In genomic region chr4:170025523-170026252, GRCh38 we compare ENCODE assay signal across 8 cellular contexts. TPM values are rescaled to one million over a fixed set of nuclear protein-coding genes. Genes with fewer than 3 reads are reported as not detected.
DNase-seq lines count a peak whose midpoint lies in the region; ATAC-seq, FAIRE-seq and TF ChIP-seq lines count a peak whose summit lies in the region.

No MANE protein-coding gene starts in this region.

- peaks cover 22% of the 10 kb centered on the region for H3K36me3 Mint-ChIP-seq in Calu3 (ENCODE audit: insufficient read depth, unreplicated experiment)
- H3K36me3 Mint-ChIP-seq in naive thymus-derived CD4-positive, alpha-beta T cell = peaks cover 0 to 2% (median 0%) of the 10 kb centered on the region in 5 donors

- dilution Hi-C loops in endothelial cell of umbilical vein (cut with MboI; ENCODE audit: extremely low pct_ligation_motif_present, low sequenced_read_pairs) = no loop called here

- peaks cover 10% of the 10 kb centered on the region for H3K4me1 Mint-ChIP-seq in Calu3 (ENCODE audit: low read depth, unreplicated experiment)
- peaks cover 6 to 14% (median 11%) of the 10 kb centered on the region in 7 donors for H3K4me1 Mint-ChIP-seq in naive thymus-derived CD4-positive, alpha-beta T cell

- H3K9ac ChIP-seq in endothelial cell of umbilical vein (replicated peaks; ENCODE audit: extremely low read depth, insufficient read depth, low read length) = no peak overlapping the region

- H3K79me2 ChIP-seq in endothelial cell of umbilical vein (ENCODE audit: control insufficient read depth, insufficient read depth, low read length) = no peaks in the 10 kb centered on the region

- no peaks in the 10 kb centered on the region for H3K36me3 ChIP-seq in endothelial cell of umbilical vein (ENCODE audit: control insufficient read depth in 2 of 2, extremely low read depth in 1 of 2, insufficient read depth in 2 of 2, low read length in 2 of 2)
- H3K36me3 ChIP-seq in naive thymus-derived CD4-positive, alpha-beta T cell (ENCODE audit: control insufficient read depth in 2 of 3, insufficient read depth in 3 of 3, low read length in 3 of 3) = no peaks in the 10 kb centered on the region
- H3K36me3 ChIP-seq in upper lobe of right lung = no peaks in the 10 kb centered on the region

- CTCF ChIA-PET in Calu3 (lab: Charles Lee) (no interaction called here), endothelial cell of umbilical vein (lab: Charles Lee) (interaction anchor here (1.0 to 2.2 kb wide), 3 partner anchors 22 to 412 kb away, joined by 3 to 8 read pairs (median 3); no protein-coding TSS in a partner anchor)
- CTCF ChIA-PET in naive thymus-derived CD4-positive, alpha-beta T cell (lab: Charles Lee) = interaction anchor here (0.8 to 1.0 kb wide), 2 partner anchors 22 to 412 kb away, joined by 3 to 5 read pairs; no protein-coding TSS in a partner anchor

- peaks cover 13% of the 10 kb centered on the region for H3K27me3 Mint-ChIP-seq in Calu3 (ENCODE audit: unreplicated experiment)
- H3K27me3 Mint-ChIP-seq in naive thymus-derived CD4-positive, alpha-beta T cell = peaks cover 0 to 60% (median 8%) of the 10 kb centered on the region in 5 donors

- no peak for FAIRE-seq in endothelial cell of umbilical vein (lab: Jason Lieb, UNC)
- no peak for FAIRE-seq in HTR-8/SVneo (lab: Jason Lieb, UNC)

- H3K4me1 ChIP-seq in endothelial cell of umbilical vein (ENCODE audit: control insufficient read depth, extremely low read depth, insufficient read depth, low read length) (peaks cover 11% of the 10 kb centered on the region), upper lobe of right lung (no peaks in the 10 kb centered on the region)
- peaks cover 0 to 7% of the 10 kb centered on the region in 2 donors for H3K4me1 ChIP-seq in naive thymus-derived CD4-positive, alpha-beta T cell (ENCODE audit: control insufficient read depth in 2 of 2, insufficient read depth in 2 of 2, low read length in 2 of 2)

- peak overlapping the region; percentile 82 for H3K4me3 Mint-ChIP-seq in Calu3 (ENCODE audit: low read depth, unreplicated experiment)
- peak overlapping the region; percentile 68 to 94 (median 88) for H3K4me3 Mint-ChIP-seq in naive thymus-derived CD4-positive, alpha-beta T cell

- H3K4me2 ChIP-seq in endothelial cell of umbilical vein (ENCODE audit: insufficient read depth, low read length) = peak overlapping the region; percentile 51

- no peaks in the 10 kb centered on the region for H3K9me1 ChIP-seq in endothelial cell of umbilical vein (replicated peaks; ENCODE audit: control insufficient read depth, extremely low read depth, insufficient read depth, low read length)

- peak overlapping the region; percentile 76 for H2AFZ ChIP-seq in endothelial cell of umbilical vein (ENCODE audit: low read depth, low read length)

- no peak for TF ChIP-seq CTCF in Calu3 (IDR thresholded peaks at IDR 0.05; ENCODE audit: unreplicated experiment)
- TF ChIP-seq CTCF in endothelial cell of umbilical vein (IDR thresholded peaks at IDR 0.05; ENCODE audit: extremely low read depth in 1 of 2, insufficient read depth in 1 of 2, low read depth in 1 of 2, low read length in 2 of 2) = no peak
- TF ChIP-seq CTCF in upper lobe of right lung (IDR thresholded peaks at IDR 0.05) = no peak

- DNase-seq in Calu3 = peak; percentile 3
- DNase-seq in UCSD-AML1 (lab: John Stamatoyannopoulos, UW; ENCODE audit: unreplicated experiment) = peak; percentile 57
- no peak for DNase-seq in endothelial cell of umbilical vein (ENCODE audit: low read depth, low spot score)
- peak in 6 of 9 donors; percentile 10 to 31 (median 25) for DNase-seq in naive thymus-derived CD4-positive, alpha-beta T cell
- no peak for DNase-seq in upper lobe of right lung
- no peak for DNase-seq in HTR-8/SVneo (ENCODE audit: insufficient read length, low spot score)
- DNase-seq in COLO829 (ENCODE audit: low spot score) = no peak
- DNase-seq in RKO (ENCODE audit: low spot score) = no peak

- H4K20me1 ChIP-seq in endothelial cell of umbilical vein (replicated peaks; ENCODE audit: control insufficient read depth, extremely low read depth, insufficient read depth, low read length) = no peaks in the 10 kb centered on the region

- H3K27ac ChIP-seq in endothelial cell of umbilical vein (ENCODE audit: insufficient read depth, low read depth, low read length) (no peak overlapping the region), upper lobe of right lung (no peak overlapping the region)
- peak overlapping the region; percentile 32 for H3K27ac ChIP-seq in naive thymus-derived CD4-positive, alpha-beta T cell (ENCODE audit: low read depth, low read length)

- H3K27ac Mint-ChIP-seq in Calu3 (ENCODE audit: unreplicated experiment) = no peak overlapping the region
- peak overlapping the region in 6 of 9 donors; percentile 40 to 91 (median 77) for H3K27ac Mint-ChIP-seq in naive thymus-derived CD4-positive, alpha-beta T cell

- no peak for TF ChIP-seq POLR2A in endothelial cell of umbilical vein (IDR thresholded peaks at IDR 0.05; ENCODE audit: low read depth, low read length)

- H3K9me3 ChIP-seq in endothelial cell of umbilical vein (replicated peaks; ENCODE audit: control insufficient read depth, insufficient read depth, low read length) = no peaks in the 10 kb centered on the region
- H3K9me3 ChIP-seq in naive thymus-derived CD4-positive, alpha-beta T cell (ENCODE audit: control insufficient read depth in 2 of 3, low read length in 3 of 3) = no peaks in the 10 kb centered on the region
- no peaks in the 10 kb centered on the region for H3K9me3 ChIP-seq in upper lobe of right lung

- H3K9me3 Mint-ChIP-seq in Calu3 (ENCODE audit: low read depth, unreplicated experiment) = peaks cover 3% of the 10 kb centered on the region
- H3K9me3 Mint-ChIP-seq in naive thymus-derived CD4-positive, alpha-beta T cell = peaks cover 0 to 4% (median 0%) of the 10 kb centered on the region in 11 donors

- POLR2A ChIA-PET in endothelial cell of umbilical vein (lab: Charles Lee) = no interaction called here
- POLR2A ChIA-PET in naive thymus-derived CD4-positive, alpha-beta T cell (lab: Charles Lee) = interaction anchor here (0.6 to 2.5 kb wide), 5 partner anchors 11 to 414 kb away, joined by 3 to 7 read pairs (median 3); partner anchors contain the start of gene NEK1

- no peak for ATAC-seq in naive thymus-derived CD4-positive, alpha-beta T cell
- ATAC-seq in upper lobe of right lung = no peak

- intact Hi-C loops in Calu3 (cut with micrococcal nuclease; ENCODE audit: unreplicated experiment) = loop anchor here (5.0 kb wide), 1 partner anchor 213 kb away; no protein-coding TSS in a partner anchor
- intact Hi-C loops in endothelial cell of umbilical vein (cut with micrococcal nuclease) = loop anchor here (1.0 kb wide), 1 partner anchor 65 kb away; no protein-coding TSS in a partner anchor
- intact Hi-C loops in naive thymus-derived CD4-positive, alpha-beta T cell (cut with micrococcal nuclease) = loop anchor here (1.0 to 5.0 kb wide), 9 partner anchors 23 to 1708 kb away; partner anchors contain the start of genes CBR4 (in 2 of the 2), DDX60 (in 2 of the 2), DDX60L (in 1 of the 2) and NEK1 (in 1 of the 2)
- intact Hi-C loops in upper lobe of right lung (cut with DNase I) = no loop called here

- BruUV-seq in Calu3 (replicated peaks; lab: Mats Ljungman, UMichigan) = no TSS peak
- no TSS peak for BruUV-seq in endothelial cell of umbilical vein (replicated peaks; lab: Mats Ljungman, UMichigan)

- H3K27me3 ChIP-seq in endothelial cell of umbilical vein (ENCODE audit: control insufficient read depth in 2 of 2, insufficient read depth in 2 of 2, low read length in 2 of 2) (peaks cover 24 to 49% of the 10 kb centered on the region in 2 experiments), upper lobe of right lung (no peaks in the 10 kb centered on the region)
- no peaks in the 10 kb centered on the region for H3K27me3 ChIP-seq in naive thymus-derived CD4-positive, alpha-beta T cell (ENCODE audit: control insufficient read depth in 2 of 2, insufficient read depth in 2 of 2, low read length in 2 of 2)

- H3K4me3 ChIP-seq in endothelial cell of umbilical vein (replicated peaks in 1 of 3; ENCODE audit: insufficient read depth in 1 of 3, low read depth in 1 of 3, low read length in 3 of 3) = peak overlapping the region in 2 of 3 experiments; percentile 40 to 75
- H3K4me3 ChIP-seq in naive thymus-derived CD4-positive, alpha-beta T cell (ENCODE audit: low read length) = peak overlapping the region; percentile 40
- peak overlapping the region; percentile 86 for H3K4me3 ChIP-seq in upper lobe of right lung

TF ChIP-seq in endothelial cell of umbilical vein, 7 proteins besides CTCF, POLR2A, EP300 and RAD21:
- no peak for TF ChIP-seq FOS (IDR thresholded peaks at IDR 0.05; ENCODE audit: borderline replicate concordance, insufficient read depth, low read length)
- no peak for TF ChIP-seq GATA2 (IDR thresholded peaks at IDR 0.05; ENCODE audit: insufficient read depth, insufficient read length, low read depth, low read length)
- TF ChIP-seq JUN (IDR thresholded peaks at IDR 0.05; ENCODE audit: borderline replicate concordance, insufficient read depth, insufficient read length, low read depth) = no peak
- TF ChIP-seq EZH2 (IDR thresholded peaks at IDR 0.05; ENCODE audit: borderline replicate concordance, low read depth, low read length, severe bottlenecking) = peak; percentile 95

RNA-seq across cellular contexts. Expression of gene MFAP3L, which starts 0.5 kb away (rescaled TPM):
- total RNA-seq in Calu3 (2022) = 5.9 and 6.8 TPM in 2 replicates
- 0.22 and 0.35 TPM in 2 replicates for total RNA-seq in endothelial cell of umbilical vein
- 0.08 and 0.23 TPM in 2 replicates for polyA plus RNA-seq in endothelial cell of umbilical vein
- 0.08 and 0.14 TPM in 2 replicates for polyA plus RNA-seq in endothelial cell of umbilical vein (2011; cell fraction: cytosol; rRNA removed)
- 0.18 and 0.33 TPM in 2 replicates for polyA plus RNA-seq in endothelial cell of umbilical vein (2011; cell fraction: nucleus; rRNA removed)
- 0.07 and 0.29 TPM in 2 replicates for polyA plus RNA-seq in endothelial cell of umbilical vein (2012)
- polyA minus RNA-seq in endothelial cell of umbilical vein = 0.12 and 0.89 TPM in 2 replicates
- 4.6 TPM for polyA minus RNA-seq in endothelial cell of umbilical vein (2011; cell fraction: cytosol; rRNA and poly(A)+ RNA removed)
- polyA minus RNA-seq in endothelial cell of umbilical vein (2011; cell fraction: nucleus; rRNA and poly(A)+ RNA removed) = 0.29 and 0.72 TPM in 2 replicates
- 1 to 10 TPM in 3 of 5 experiments, under 1 TPM in 2; 0.05 to 2.0 (median 1.1) TPM for total RNA-seq in naive thymus-derived CD4-positive, alpha-beta T cell
- polyA plus RNA-seq in naive thymus-derived CD4-positive, alpha-beta T cell = under 1 TPM; 0.23 to 0.47 TPM
- total RNA-seq in upper lobe of right lung = 9.6 TPM

Comparison
In these comparisons a context has a peak if more than half of its experiments do, and no peak if none do; other contexts are left out.
1. DNase-seq: peak in Calu3 (single experiment), UCSD-AML1 (single experiment) and naive thymus-derived CD4-positive, alpha-beta T cell (6 of 9); none in endothelial cell of umbilical vein (single experiment), upper lobe of right lung (single experiment), HTR-8/SVneo (single experiment), COLO829 (single experiment) and RKO (single experiment).
2. Peak in every context shown above with its lines, with median percentiles within 50 percentile points of each other: H3K4me3 ChIP-seq.